Comparison of ENCODE assay signal across 24 cellular contexts in genomic region chr13:85661639-85662038, GRCh38.
"Had no signal": no experiment of that assay in that cellular context is flagged by ENCODE, and none has a peak within 500 bp of the region (broad histone marks: within the 10 kb centered on the region; RNA-seq: fewer than 3 reads in every experiment).

No MANE protein-coding gene starts in this region.

- H3K79me2 ChIP-seq: hepatocyte had no signal

- H3K36me3 ChIP-seq: esophagus muscularis mucosa, gastroesophageal sphincter, heart left ventricle, neutrophil, pancreas, right lobe of liver, stomach, tibial artery, upper lobe of left lung had no signal

- H3K27me3 ChIP-seq: esophagus muscularis mucosa, foreskin keratinocyte, gastroesophageal sphincter, heart left ventricle, hepatocyte, neutrophil, pancreas, right lobe of liver, stomach, tibial artery, upper lobe of left lung had no signal

- H3K27ac ChIP-seq: coronary artery, esophagus muscularis mucosa, foreskin keratinocyte, gastroesophageal sphincter, heart left ventricle, hepatocyte, neutrophil, pancreas, right lobe of liver, stomach, tibial artery, upper lobe of left lung had no signal

- H3K4me3 ChIP-seq: coronary artery, esophagus muscularis mucosa, gastroesophageal sphincter, heart left ventricle, hepatocyte, pancreas, right lobe of liver, stomach, tibial artery, upper lobe of left lung had no signal

- ATAC-seq: foreskin keratinocyte; gastroesophageal sphincter; heart left ventricle; left lobe of liver; naive thymus-derived CD4-positive, alpha-beta T cell; pancreas; right lobe of liver; stimulated activated effector memory CD8-positive, alpha-beta T cell treated with anti-CD3 and anti-CD28 coated beads, Interleukin-12 subunit alpha, Interleukin-12 subunit beta, amount 100 ng/mL, for 72 hours had no signal

- H3K9me3 ChIP-seq: esophagus muscularis mucosa, gastroesophageal sphincter, neutrophil, pancreas, right lobe of liver, tibial artery, upper lobe of left lung had no signal

- H3K4me2 ChIP-seq: hepatocyte had no signal

- H2AFZ ChIP-seq: hepatocyte had no signal

- DNase-seq: dermis blood vessel endothelial cell; effector memory CD4-positive, alpha-beta T cell; foreskin keratinocyte; heart left ventricle; kidney; mesenchymal stem cell; midbrain; naive thymus-derived CD4-positive, alpha-beta T cell; nephron progenitor cell; pancreas; right lobe of liver; stimulated activated CD4-positive, alpha-beta T cell treated with anti-CD3 and anti-CD28 coated beads, Interleukin-2, amount 100 ng/mL, for 24 hours; stimulated activated CD4-positive, alpha-beta T cell treated with anti-CD3 and anti-CD28 coated beads, Interleukin-4, amount 100 ng/mL, for 24 hours; stimulated activated naive CD4-positive, alpha-beta T cell treated with Interleukin-2 at 50 U/mL for 16 hours; stomach; tibial artery; upper lobe of left lung had no signal

- H3K4me1 ChIP-seq: heart left ventricle, pancreas, right lobe of liver, stomach, tibial artery, upper lobe of left lung had no signal
